In the genomic region with DNA sequence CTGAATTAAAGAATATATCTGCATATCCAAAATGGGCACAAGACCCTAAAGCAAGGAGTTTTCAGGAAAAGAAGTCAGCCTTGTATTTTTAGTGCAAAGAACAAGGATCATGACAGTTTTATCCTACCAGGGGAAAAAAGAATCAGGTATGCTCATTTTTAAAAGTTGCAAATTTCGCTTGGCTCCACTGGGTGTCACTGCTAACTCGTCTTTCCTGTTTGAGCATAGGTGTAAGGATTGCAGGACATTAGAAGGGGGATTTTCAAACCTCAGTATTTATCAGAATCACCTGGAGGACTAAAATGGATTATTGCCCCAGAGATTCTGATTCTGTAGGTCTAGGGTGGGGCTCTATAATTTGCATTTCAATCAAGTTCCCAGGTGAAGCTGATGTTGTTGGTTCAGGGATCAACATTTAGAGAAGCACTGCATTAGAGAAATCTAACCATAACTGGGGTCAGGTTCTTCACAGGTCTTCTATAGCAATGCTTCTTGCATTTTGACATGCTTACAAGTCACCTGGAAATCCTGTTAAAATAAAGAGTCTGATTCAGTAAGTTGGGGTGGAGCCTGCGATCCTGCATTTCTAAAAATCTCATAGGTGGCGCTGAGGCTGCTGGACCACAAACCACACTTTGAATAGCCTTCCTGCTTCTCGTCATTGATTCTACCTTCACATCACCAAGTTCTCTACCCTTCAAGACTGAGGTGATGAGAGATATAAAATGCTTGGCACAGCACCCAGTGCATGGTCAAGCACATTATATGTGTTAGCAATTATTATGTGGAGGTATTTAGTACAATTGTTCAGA, we compare ENCODE assay signal across 8 cellular contexts.
DNase-seq lines count a peak whose midpoint lies in the region; ATAC-seq and FAIRE-seq lines count a peak whose summit lies in the region.

No MANE protein-coding gene starts in this region.

- DNase-seq in COR-L47 (lab: John Stamatoyannopoulos, UW) (peak; percentile 62), NCI-H1092 (lab: John Stamatoyannopoulos, UW) (peak; percentile 72), kidney glomerular epithelial cell (lab: John Stamatoyannopoulos, UW) (peak; percentile 43), KG1 (lab: John Stamatoyannopoulos, UW) (no peak), GM19240 (ENCODE audit: insufficient read length, low spot score) (no peak)
- DNase-seq in stimulated activated CD4-positive, alpha-beta T cell treated with anti-CD3 and anti-CD28 coated beads, Interleukin-2, amount 100 ng/mL, for 24 hours: no peak

- peak; percentile 90 for FAIRE-seq in TTC549 (lab: Jason Lieb, UNC)

- peak; percentile 77 for ATAC-seq in GM18907 (IDR thresholded peaks at IDR 0.05; ENCODE audit: unreplicated experiment)

Comparison
In these comparisons a context has a peak if more than half of its experiments do, and no peak if none do; other contexts are left out.
1. DNase-seq: peak in COR-L47 (single experiment), NCI-H1092 (single experiment) and kidney glomerular epithelial cell (single experiment); none in stimulated activated CD4-positive, alpha-beta T cell treated with anti-CD3 and anti-CD28 coated beads, Interleukin-2, amount 100 ng/mL, for 24 hours (0 of 2), KG1 (single experiment) and GM19240 (single experiment).